Comparison of ENCODE assay signal across 1 cellular context in genomic region chr1:181112071-181112929, GRCh38.
TF ChIP-seq lines count a peak whose summit lies in the region.

No MANE protein-coding gene starts in this region.

TF ChIP-seq in K562, 482 proteins besides CTCF, POLR2A, EP300 and RAD21 (continued from another document and continues in another):
- no peak for TF ChIP-seq HOMEZ (CRISPR knock-in tag; IDR thresholded peaks at IDR 0.05)
- TF ChIP-seq SMARCE1 (IDR thresholded peaks at IDR 0.05): peak; percentile 86
- no peak for TF ChIP-seq ZNF639 (CRISPR knock-in tag; conservative IDR thresholded peaks at IDR 0.05 in 1 of 2, IDR thresholded peaks at IDR 0.05 in 1 of 2)
- TF ChIP-seq MLLT1 (IDR thresholded peaks at IDR 0.05): no peak
- no peak for TF ChIP-seq NR2C2 (CRISPR knock-in tag; IDR thresholded peaks at IDR 0.05)
- TF ChIP-seq NR2C2 (tag; IDR thresholded peaks at IDR 0.05): peak; percentile 77
- no peak for TF ChIP-seq LCOR (CRISPR knock-in tag; IDR thresholded peaks at IDR 0.05)
- no peak for TF ChIP-seq ZBTB43 (CRISPR knock-in tag; IDR thresholded peaks at IDR 0.05)
- no peak for TF ChIP-seq IRF1 (CRISPR knock-in tag; IDR thresholded peaks at IDR 0.05; ENCODE audit: borderline replicate concordance)
- TF ChIP-seq BMI1 (IDR thresholded peaks at IDR 0.05; ENCODE audit: low read length): no peak
- no peak for TF ChIP-seq ARID3A (IDR thresholded peaks at IDR 0.05; ENCODE audit: borderline replicate concordance, low read depth, low read length)
- TF ChIP-seq TOE1 (IDR thresholded peaks at IDR 0.05; ENCODE audit: borderline replicate concordance): no peak
- TF ChIP-seq TOE1 (CRISPR knock-in tag; IDR thresholded peaks at IDR 0.05; ENCODE audit: borderline replicate concordance, low read depth): no peak
- TF ChIP-seq SAFB (IDR thresholded peaks at IDR 0.05; ENCODE audit: borderline replicate concordance, low read depth, low read length): no peak
- peak; percentile 80 for TF ChIP-seq HDAC2 (IDR thresholded peaks at IDR 0.05)
- no peak for TF ChIP-seq ZNF707 (CRISPR knock-in tag; conservative IDR thresholded peaks at IDR 0.05)
- TF ChIP-seq FOXA1 (IDR thresholded peaks at IDR 0.05; ENCODE audit: borderline replicate concordance): no peak
- TF ChIP-seq GTF2B (IDR thresholded peaks at IDR 0.05; ENCODE audit: extremely low read depth, insufficient read length): no peak
- TF ChIP-seq THRA (IDR thresholded peaks at IDR 0.05): no peak
- TF ChIP-seq JUND (IDR thresholded peaks at IDR 0.05; ENCODE audit: borderline replicate concordance, low read depth, low read length): peak; percentile 91
- TF ChIP-seq JUND (tag; IDR thresholded peaks at IDR 0.05; ENCODE audit: borderline replicate concordance, low read depth, low read length): peak; percentile 91; the same call in 2 of the 3 replicates
- no peak for TF ChIP-seq HOXB6 (CRISPR knock-in tag; IDR thresholded peaks at IDR 0.05; ENCODE audit: borderline replicate concordance)
- TF ChIP-seq PRMT5 (CRISPR knock-in tag; IDR thresholded peaks at IDR 0.05): no peak
- peak; percentile 69 for TF ChIP-seq PKNOX1 (IDR thresholded peaks at IDR 0.05)
- TF ChIP-seq MCM7 (IDR thresholded peaks at IDR 0.05): no peak
- 0 out of 2 replicates have a peak, but pooled peaks have one; percentile 34 for TF ChIP-seq ZNF75A (CRISPR knock-in tag; IDR thresholded peaks at IDR 0.05)
- TF ChIP-seq VEZF1 (CRISPR knock-in tag; IDR thresholded peaks at IDR 0.05): 0 out of 2 replicates have a peak, but pooled peaks have one; percentile 21
- no peak for TF ChIP-seq USF1 (CRISPR knock-in tag; IDR thresholded peaks at IDR 0.05)
- TF ChIP-seq NR2F6 (CRISPR knock-in tag; IDR thresholded peaks at IDR 0.05): no peak
- TF ChIP-seq THRAP3 (IDR thresholded peaks at IDR 0.05; ENCODE audit: borderline replicate concordance): no peak
- TF ChIP-seq HNRNPK (IDR thresholded peaks at IDR 0.05; ENCODE audit: low read depth, low read length, poor library complexity, severe bottlenecking): no peak
- TF ChIP-seq MAX (CRISPR knock-in tag; IDR thresholded peaks at IDR 0.05): peak; percentile 89
- no peak for TF ChIP-seq HINFP (tag; conservative IDR thresholded peaks at IDR 0.05; ENCODE audit: low read depth)
- TF ChIP-seq PRPF4 (IDR thresholded peaks at IDR 0.05; ENCODE audit: insufficient read depth, low read depth, low read length, poor library complexity, severe bottlenecking): no peak
- no peak for TF ChIP-seq RUNX1 (IDR thresholded peaks at IDR 0.05; ENCODE audit: low read depth)
- no peak for TF ChIP-seq ILK (tag; IDR thresholded peaks at IDR 0.05; ENCODE audit: borderline replicate concordance, low read depth)
- peak in 1 of 3 experiments; percentile 10 for TF ChIP-seq YY1 (IDR thresholded peaks at IDR 0.05; ENCODE audit: borderline replicate concordance in 1 of 3, control insufficient read depth in 1 of 3, extremely low read depth in 1 of 3, insufficient read depth in 3 of 3, insufficient read length in 1 of 3, insufficient replicate concordance in 2 of 3, low read depth in 1 of 3, low read length in 2 of 3)
- no peak for TF ChIP-seq HNRNPUL1 (IDR thresholded peaks at IDR 0.05; ENCODE audit: low read length)
- no peak for TF ChIP-seq BCL6 (CRISPR knock-in tag; IDR thresholded peaks at IDR 0.05)
